In the genomic region with DNA sequence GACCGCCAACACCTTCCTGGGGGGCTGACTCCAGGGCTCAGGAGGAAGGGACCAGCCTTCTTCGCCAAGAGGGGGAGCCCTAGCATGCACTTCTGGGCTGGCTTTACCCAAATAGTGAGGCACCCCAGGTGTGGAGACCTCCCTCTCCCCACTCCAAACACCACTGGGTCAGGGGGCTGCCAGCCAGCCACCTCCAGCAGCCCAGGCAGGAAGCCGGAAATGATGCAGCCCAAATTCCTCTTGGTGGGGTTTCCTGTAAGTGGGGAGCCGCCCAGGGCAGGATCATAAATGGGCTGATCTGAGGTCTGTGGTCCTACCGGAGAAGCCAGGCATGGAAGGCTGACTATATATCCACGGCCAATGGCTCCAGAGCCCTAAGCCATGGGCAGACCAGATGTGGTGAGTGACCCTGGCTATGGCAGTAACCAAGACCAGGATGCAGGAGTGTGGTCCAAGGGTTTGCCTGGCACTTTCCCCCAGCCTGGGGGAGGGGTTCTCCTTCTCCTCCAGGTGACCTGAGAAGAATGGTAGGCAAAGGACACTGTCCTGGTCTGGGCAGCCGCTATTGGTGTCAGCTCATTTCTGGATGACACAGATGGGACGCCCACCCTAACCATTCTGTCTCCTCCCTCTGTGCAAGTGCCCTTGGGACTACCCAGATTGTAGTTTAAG, we compare ENCODE assay signal across 8 cellular contexts. TPM values are rescaled to one million over a fixed set of nuclear protein-coding genes. Genes with fewer than 3 reads are reported as not detected.
A peak's percentile ranks its signal among the peaks of the same experiment; 100 is the strongest.
DNase-seq lines count a peak whose midpoint lies in the region; ATAC-seq, FAIRE-seq and TF ChIP-seq lines count a peak whose summit lies in the region.

No MANE protein-coding gene starts in this region.

- H3K27ac ChIP-seq in breast epithelium (peak overlapping the region; percentile 4 to 84), kidney (ENCODE audit: low read depth in 2 of 2, low read length in 2 of 2) (peak overlapping the region; percentile 74 to 81), upper lobe of right lung (peak overlapping the region; percentile 73)

- no peak for FAIRE-seq in kidney (lab: Jason Lieb, UNC)

- H3K4me3 ChIP-seq in breast epithelium (peak overlapping the region; percentile 18 to 53 (median 23)), kidney (ENCODE audit: low read length in 2 of 2) (peak overlapping the region; percentile 47 to 60), upper lobe of right lung (peak overlapping the region; percentile 43)

- no peaks in the 10 kb centered on the region for H3K9me3 ChIP-seq in breast epithelium
- no peaks in the 10 kb centered on the region for H3K9me3 ChIP-seq in kidney (ENCODE audit: control insufficient read depth in 1 of 2, low read length in 2 of 2)
- no peaks in the 10 kb centered on the region for H3K9me3 ChIP-seq in upper lobe of right lung

- peaks cover 42% of the 10 kb centered on the region for H3K4me1 Mint-ChIP-seq in MCF 10A (ENCODE audit: insufficient read depth, unreplicated experiment)

- no TSS peak for BruUV-seq in MCF 10A (replicated peaks; lab: Mats Ljungman, UMichigan)

- TF ChIP-seq CTCF in breast epithelium (IDR thresholded peaks at IDR 0.05) (no peak), MCF 10A (IDR thresholded peaks at IDR 0.05; ENCODE audit: unreplicated experiment) (no peak), kidney (IDR thresholded peaks at IDR 0.05; ENCODE audit: borderline replicate concordance, extremely low read depth, insufficient read depth) (no peak), upper lobe of right lung (IDR thresholded peaks at IDR 0.05) (peak; percentile 17)

- H3K27me3 Mint-ChIP-seq in MCF 10A (ENCODE audit: insufficient read depth, unreplicated experiment), result no peaks in the 10 kb centered on the region

- intact Hi-C loops in breast epithelium (cut with DNase I; ENCODE audit: low total_unique reads), result no loop called here
- intact Hi-C loops in MCF 10A (cut with micrococcal nuclease), result no loop called here
- intact Hi-C loops in kidney (cut with DNase I), result no loop called here
- intact Hi-C loops in upper lobe of right lung (cut with DNase I), result no loop called here

- H3K27me3 ChIP-seq in breast epithelium (no peaks in the 10 kb centered on the region), upper lobe of right lung (no peaks in the 10 kb centered on the region)

- peaks cover 23% of the 10 kb centered on the region for H3K36me3 Mint-ChIP-seq in MCF 10A (ENCODE audit: insufficient read depth, unreplicated experiment)

- no peaks in the 10 kb centered on the region for H3K9me3 Mint-ChIP-seq in MCF 10A (ENCODE audit: unreplicated experiment)

- TF ChIP-seq POLR2A in breast epithelium (IDR thresholded peaks at IDR 0.05), result no peak

- CTCF ChIA-PET in MCF 10A (lab: Yijun Ruan, JAX), result interaction anchor here (0.6 to 1.6 kb wide), 2 partner anchors 11 to 227 kb away, joined by 3 to 5 read pairs; no protein-coding TSS in a partner anchor

- H3K36me3 ChIP-seq in breast epithelium (no peaks in the 10 kb centered on the region), kidney (ENCODE audit: control insufficient read depth in 1 of 2, insufficient read depth in 2 of 2, low read length in 2 of 2) (peaks cover 0 to 6% of the 10 kb centered on the region in 2 donors), upper lobe of right lung (peaks cover 22% of the 10 kb centered on the region)

- ATAC-seq in upper lobe of right lung, result no peak
- ATAC-seq in HG03571 (IDR thresholded peaks at IDR 0.05; ENCODE audit: unreplicated experiment), result no peak
- ATAC-seq in GM21529 (IDR thresholded peaks at IDR 0.05; ENCODE audit: unreplicated experiment), result no peak
- ATAC-seq in HG03159 (IDR thresholded peaks at IDR 0.05; ENCODE audit: unreplicated experiment), result no peak

- no peak overlapping the region for H3K27ac Mint-ChIP-seq in MCF 10A (ENCODE audit: low read depth, unreplicated experiment)

- POLR2A ChIA-PET in MCF 10A (lab: Yijun Ruan, JAX), result interaction anchor here (0.7 to 1.4 kb wide), 2 partner anchors 16 to 100 kb away, joined by 3 to 4 read pairs; no protein-coding TSS in a partner anchor

- DNase-seq in breast epithelium (ENCODE audit: low spot score in 2 of 2) (no peak), MCF 10A (ENCODE audit: unreplicated experiment) (no peak), kidney (no peak), upper lobe of right lung (no peak)
- DNase-seq in activated naive CD4-positive, alpha-beta T cell treated with anti-CD3 and anti-CD28 coated beads, Interleukin-2, amount 50 U/mL, for 16 hours, result peak; percentile 33

- no peak overlapping the region for H3K4me3 Mint-ChIP-seq in MCF 10A (ENCODE audit: unreplicated experiment)

- H3K4me1 ChIP-seq in breast epithelium (peaks cover 0 to 12% of the 10 kb centered on the region in 2 donors), kidney (ENCODE audit: control insufficient read depth in 1 of 2, insufficient read depth in 1 of 2, low read depth in 1 of 2, low read length in 2 of 2) (peaks cover 20 to 38% of the 10 kb centered on the region in 2 donors), upper lobe of right lung (peaks cover 36% of the 10 kb centered on the region)

- peak overlapping the region in 1 of 2 donors; percentile 51 for H3K9ac ChIP-seq in kidney (ENCODE audit: low read length in 2 of 2)

RNA-seq across cellular contexts. Expression of a gene that starts 4.2 kb away (rescaled TPM):
- total RNA-seq in breast epithelium (10 to 100 TPM; 28.5 to 41.3 (median 31.2) TPM), MCF 10A (2022) (49.0 and 52.6 TPM in 2 replicates), kidney (41.9 TPM), upper lobe of right lung (64.8 TPM)
- 21.4 TPM for polyA plus RNA-seq in kidney (ENCODE audit: insufficient read depth, low read depth, low replicate concordance)

RNA-seq across cellular contexts. Expression of a gene that starts 7.7 kb away (rescaled TPM):
- total RNA-seq in breast epithelium, result 10 to 100 TPM in 1 of 3 donors, 1 to 10 TPM in 2; 8.5 to 13.0 (median 9.2) TPM
- 14.4 and 17.9 TPM in 2 replicates for total RNA-seq in MCF 10A (2022)
- 3.3 TPM for total RNA-seq in kidney
- 2.8 TPM for polyA plus RNA-seq in kidney (ENCODE audit: insufficient read depth, low read depth, low replicate concordance)
- total RNA-seq in upper lobe of right lung, result 6.8 TPM

RNA-seq across cellular contexts. Expression of a gene that starts 16.7 kb away (rescaled TPM):
- total RNA-seq in breast epithelium (100 to 1,000 TPM in 1 of 3 donors, 10 to 100 TPM in 2; 34.1 to 114 (median 56.0) TPM), MCF 10A (2022) (29.6 and 34.5 TPM in 2 replicates), kidney (51.6 TPM), upper lobe of right lung (51.9 TPM)
- polyA plus RNA-seq in kidney (ENCODE audit: insufficient read depth, low read depth, low replicate concordance), result 75.5 TPM

RNA-seq across cellular contexts. Expression of a gene that starts 18.4 kb away (rescaled TPM):
- 10 to 100 TPM in 1 of 3 donors, 1 to 10 TPM in 2; 7.9 to 29.3 (median 9.8) TPM for total RNA-seq in breast epithelium
- 2.8 and 4.9 TPM in 2 replicates for total RNA-seq in MCF 10A (2022)
- total RNA-seq in kidney, result 9.8 TPM
- 8.9 TPM for polyA plus RNA-seq in kidney (ENCODE audit: insufficient read depth, low read depth, low replicate concordance)
- total RNA-seq in upper lobe of right lung, result 10.9 TPM

RNA-seq across cellular contexts. Expression of a gene that starts 37.5 kb away (rescaled TPM):
- total RNA-seq in breast epithelium (10 to 100 TPM in 2 of 3 donors, 1 to 10 TPM in 1; 6.6 to 21.3 (median 16.8) TPM), MCF 10A (2022) (1.4 and 1.6 TPM in 2 replicates), kidney (5.9 TPM), upper lobe of right lung (7.7 TPM)
- polyA plus RNA-seq in kidney (ENCODE audit: insufficient read depth, low read depth, low replicate concordance), result 2.1 TPM
